Comparison of ENCODE assay signal across 20 cellular contexts in genomic region chr15:71997691-71998090, GRCh38.
DNase-seq lines count a peak whose midpoint lies in the region; FAIRE-seq and TF ChIP-seq lines count a peak whose summit lies in the region.
"Had no signal": no experiment of that assay in that cellular context is flagged by ENCODE, and none has a peak within 500 bp of the region (broad histone marks: within the 10 kb centered on the region; RNA-seq: fewer than 3 reads in every experiment).

No MANE protein-coding gene starts in this region.

- no peak for FAIRE-seq in astrocyte (lab: Jason Lieb, UNC)
- no peak for FAIRE-seq in D721Med (lab: Jason Lieb, UNC)
- FAIRE-seq: A204.1, GM12878 had no signal

- H3K9ac ChIP-seq in mammary epithelial cell (ENCODE audit: insufficient read depth, low read length) (no peak overlapping the region), astrocyte (ENCODE audit: low read length) (no peak overlapping the region)

- H4K20me1 ChIP-seq in mammary epithelial cell (ENCODE audit: insufficient read depth, low read length) (no peaks in the 10 kb centered on the region), astrocyte (ENCODE audit: insufficient read depth, low read length) (no peaks in the 10 kb centered on the region)

- H3K9me3 ChIP-seq in mammary epithelial cell (replicated peaks; ENCODE audit: insufficient read depth, low read length): no peaks in the 10 kb centered on the region
- H3K9me3 ChIP-seq in breast epithelium: no peaks in the 10 kb centered on the region
- H3K9me3 ChIP-seq in astrocyte (ENCODE audit: insufficient read depth, low read depth, low read length): no peaks in the 10 kb centered on the region
- H3K9me3 ChIP-seq: BE2C, Peyer's patch, SJSA1 had no signal

- CTCF ChIA-PET in mammary epithelial cell (lab: Charles Lee; ENCODE audit: low non-redundant PET): no interaction called here

- no peaks in the 10 kb centered on the region for H3K27me3 Mint-ChIP-seq in astrocyte (ENCODE audit: low read depth, unreplicated experiment)

- peak; percentile 41 for DNase-seq in mammary epithelial cell
- no peak for DNase-seq in breast epithelium (ENCODE audit: low spot score in 2 of 2)
- peak; percentile 43 for DNase-seq in astrocyte (ENCODE audit: low read depth)
- peak; percentile 49 for DNase-seq in fibroblast of pulmonary artery (ENCODE audit: low read depth)
- DNase-seq in stimulated activated CD8-positive, alpha-beta memory T cell treated with anti-CD3 and anti-CD28 coated beads, Interleukin-4, amount 100 ng/mL, for 48 hours: no peak
- no peak for DNase-seq in AG08396 (ENCODE audit: low spot score)
- no peak for DNase-seq in D721Med (ENCODE audit: insufficient read length, low spot score)
- DNase-seq: BE2C, H9, HFFc6, KBM-7, NCI-H1105, NCI-H146, NCI-H2029, NCI-H345, NCI-H524 treated with DMSO at 0.1 percent for 48 hours, Peyer's patch had no signal

- peaks cover 3% of the 10 kb centered on the region for H3K36me3 Mint-ChIP-seq in astrocyte (ENCODE audit: low read depth, unreplicated experiment)

- TF ChIP-seq POLR2A in breast epithelium (IDR thresholded peaks at IDR 0.05): no peak

- in situ Hi-C loops in mammary epithelial cell (cut with MboI; ENCODE audit: low sequenced_read_pairs in 2 of 2): no loop called here

- H3K4me3 ChIP-seq in mammary epithelial cell (replicated peaks in 1 of 3; ENCODE audit: insufficient read depth in 1 of 3, low read depth in 2 of 3, low read length in 3 of 3) (no peak overlapping the region), breast epithelium (no peak overlapping the region), astrocyte (ENCODE audit: insufficient read depth, low read depth, low read length) (no peak overlapping the region), fibroblast of pulmonary artery (replicated peaks; ENCODE audit: low read depth, low read length) (no peak overlapping the region)
- H3K4me3 ChIP-seq: GM12878, Peyer's patch, SJSA1 had no signal

- dilution Hi-C loops in mammary epithelial cell (cut with HindIII; ENCODE audit: low sequenced_read_pairs): no loop called here

- no peak overlapping the region for H2AFZ ChIP-seq in mammary epithelial cell (ENCODE audit: low read depth, low read length)
- no peak overlapping the region for H2AFZ ChIP-seq in astrocyte (ENCODE audit: low read depth, low read length)

- no peak overlapping the region for H3K4me3 Mint-ChIP-seq in astrocyte (ENCODE audit: unreplicated experiment)
- H3K4me3 Mint-ChIP-seq: H9, HFFc6 had no signal

- no peak overlapping the region for H3K4me2 ChIP-seq in mammary epithelial cell (ENCODE audit: insufficient read depth, low read depth, low read length)
- H3K4me2 ChIP-seq in astrocyte (ENCODE audit: low read length): no peak overlapping the region

- no peak overlapping the region for H3K27ac Mint-ChIP-seq in astrocyte (ENCODE audit: unreplicated experiment)
- H3K27ac Mint-ChIP-seq: H9, HFFc6 had no signal

- peaks cover 4% of the 10 kb centered on the region for H3K36me3 ChIP-seq in mammary epithelial cell (ENCODE audit: insufficient read depth, low read length)
- H3K36me3 ChIP-seq in breast epithelium: peaks cover 4% of the 10 kb centered on the region
- H3K36me3 ChIP-seq in astrocyte (ENCODE audit: insufficient read depth, low read length): no peaks in the 10 kb centered on the region
- H3K36me3 ChIP-seq: Peyer's patch, SJSA1 had no signal

- H3K27ac ChIP-seq in mammary epithelial cell (ENCODE audit: insufficient read depth, low read depth, low read length) (no peak overlapping the region), breast epithelium (no peak overlapping the region), astrocyte (ENCODE audit: low read depth, low read length) (no peak overlapping the region)
- H3K27ac ChIP-seq: Peyer's patch, SJSA1 had no signal

- H3K79me2 ChIP-seq in mammary epithelial cell (ENCODE audit: insufficient read depth, low read length) (no peaks in the 10 kb centered on the region), astrocyte (ENCODE audit: insufficient read depth, low read length) (no peaks in the 10 kb centered on the region)

- BruUV-seq in mammary epithelial cell (replicated peaks; lab: Mats Ljungman, UMichigan): no TSS peak

- H3K4me1 ChIP-seq in mammary epithelial cell (ENCODE audit: insufficient read depth, low read length) (peaks cover 6% of the 10 kb centered on the region), breast epithelium (no peaks in the 10 kb centered on the region), astrocyte (ENCODE audit: insufficient read depth, low read length) (no peaks in the 10 kb centered on the region)
- H3K4me1 ChIP-seq: BE2C, Peyer's patch had no signal

- H3K27me3 ChIP-seq in mammary epithelial cell (ENCODE audit: insufficient read depth, low read length): no peaks in the 10 kb centered on the region
- H3K27me3 ChIP-seq in breast epithelium: no peaks in the 10 kb centered on the region
- no peaks in the 10 kb centered on the region for H3K27me3 ChIP-seq in astrocyte (ENCODE audit: insufficient read depth, low read length)
- H3K27me3 ChIP-seq: BE2C, Peyer's patch, SJSA1 had no signal

- WGBS in mammary epithelial cell (ENCODE audit: low coverage, missing lambda C conversion rate): 30% methylated on average over 4 of the region's 4 CpGs

- TF ChIP-seq CTCF in mammary epithelial cell (conservative IDR thresholded peaks at IDR 0.05 in 1 of 2, IDR thresholded peaks at IDR 0.05 in 1 of 2; ENCODE audit: extremely low read depth in 1 of 2, insufficient read depth in 1 of 2, low read depth in 1 of 2, low read length in 2 of 2): no peak
- TF ChIP-seq CTCF in breast epithelium (IDR thresholded peaks at IDR 0.05): no peak
- no peak for TF ChIP-seq CTCF in astrocyte (IDR thresholded peaks at IDR 0.05; ENCODE audit: insufficient read depth, low read depth, low read length)
- TF ChIP-seq CTCF in fibroblast of pulmonary artery (IDR thresholded peaks at IDR 0.05; ENCODE audit: low read length, missing control alignments): no peak
- no peak for TF ChIP-seq CTCF in D721Med (IDR thresholded peaks at IDR 0.05; ENCODE audit: insufficient read depth, missing control alignments)

- no peaks in the 10 kb centered on the region for H3K4me1 Mint-ChIP-seq in astrocyte (ENCODE audit: low read depth, unreplicated experiment)
- H3K4me1 Mint-ChIP-seq: H9 had no signal

- intact Hi-C loops in mammary epithelial cell (cut with micrococcal nuclease) (no loop called here), breast epithelium (cut with DNase I; ENCODE audit: low total_unique reads) (no loop called here)

- H3K9me3 Mint-ChIP-seq in astrocyte (ENCODE audit: unreplicated experiment): no peaks in the 10 kb centered on the region
- H3K9me3 Mint-ChIP-seq: H9, HFFc6 had no signal

Comparison
In these comparisons a context has a peak if more than half of its experiments do, and no peak if none do; other contexts are left out.
1. DNase-seq: peak in mammary epithelial cell (single experiment), astrocyte (single experiment) and fibroblast of pulmonary artery (single experiment); none in breast epithelium (0 of 2), stimulated activated CD8-positive, alpha-beta memory T cell treated with anti-CD3 and anti-CD28 coated beads, Interleukin-4, amount 100 ng/mL, for 48 hours (single experiment), AG08396 (single experiment) and D721Med (single experiment).